Comparison of ENCODE assay signal across 11 cellular contexts in the genomic region with DNA sequence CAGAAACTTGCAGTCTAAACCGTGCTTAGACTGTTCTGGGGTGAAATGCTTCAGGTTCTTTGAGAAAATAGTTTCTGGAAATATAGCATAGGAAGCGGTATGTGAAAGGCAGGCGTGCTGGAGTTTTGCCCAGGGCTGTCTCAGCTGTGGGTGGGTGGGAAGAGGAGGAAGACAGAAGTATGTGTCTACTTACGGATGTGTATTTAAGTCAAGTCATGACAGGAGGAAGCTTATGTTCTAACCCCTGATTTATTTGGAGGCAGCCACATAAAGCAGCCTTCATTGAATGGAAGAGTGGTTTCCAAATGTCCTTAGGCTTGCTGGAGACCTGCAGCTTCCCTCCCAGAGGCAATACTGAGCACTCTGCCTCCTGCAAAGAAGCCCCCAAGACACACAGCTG.
DNase-seq lines count a peak whose midpoint lies in the region; ATAC-seq and TF ChIP-seq lines count a peak whose summit lies in the region.
"Had no signal": no experiment of that assay in that cellular context is flagged by ENCODE, and none has a peak within 500 bp of the region (broad histone marks: within the 10 kb centered on the region; RNA-seq: fewer than 3 reads in every experiment).

No MANE protein-coding gene starts in this region.

- ATAC-seq in GM21367 (IDR thresholded peaks at IDR 0.05; ENCODE audit: unreplicated experiment) = no peak
- ATAC-seq in HG03469 (IDR thresholded peaks at IDR 0.05; ENCODE audit: unreplicated experiment) = no peak

- TF ChIP-seq CTCF in astrocyte of the spinal cord (IDR thresholded peaks at IDR 0.05; ENCODE audit: low read depth, low read length) = no peak

- peaks cover 5% of the 10 kb centered on the region for H3K36me3 Mint-ChIP-seq in activated naive CD4-positive, alpha-beta T cell treated with anti-CD3 and anti-CD28 coated beads, Interleukin-2, amount 10 ng/mL, durations not matched to agents 7 days and 5 days
- H3K36me3 Mint-ChIP-seq: CD4-positive, CD25-positive, alpha-beta regulatory T cell had no signal

- no peak overlapping the region for H3K4me3 Mint-ChIP-seq in activated naive CD4-positive, alpha-beta T cell treated with anti-CD3 and anti-CD28 coated beads, Interleukin-2, amount 10 ng/mL, durations not matched to agents 7 days and 5 days
- H3K4me3 Mint-ChIP-seq: CD4-positive, CD25-positive, alpha-beta regulatory T cell had no signal

- peaks cover 16% of the 10 kb centered on the region for H3K4me1 Mint-ChIP-seq in activated naive CD4-positive, alpha-beta T cell treated with anti-CD3 and anti-CD28 coated beads, Interleukin-2, amount 10 ng/mL, durations not matched to agents 7 days and 5 days

- no peak overlapping the region for H3K27ac Mint-ChIP-seq in activated naive CD4-positive, alpha-beta T cell treated with anti-CD3 and anti-CD28 coated beads, Interleukin-2, amount 10 ng/mL, durations not matched to agents 7 days and 5 days
- H3K27ac Mint-ChIP-seq: CD4-positive, CD25-positive, alpha-beta regulatory T cell had no signal

- no peaks in the 10 kb centered on the region for H3K9me3 Mint-ChIP-seq in activated naive CD4-positive, alpha-beta T cell treated with anti-CD3 and anti-CD28 coated beads, Interleukin-2, amount 10 ng/mL, durations not matched to agents 7 days and 5 days

- DNase-seq in EH (ENCODE audit: low read depth) (peak; percentile 88), NCI-H69 (lab: John Stamatoyannopoulos, UW) (peak; percentile 28), astrocyte of the spinal cord (ENCODE audit: low read depth, low spot score) (peak; percentile 76), left kidney (ENCODE audit: low read depth, low spot score) (peak; percentile 55), H4 (ENCODE audit: low spot score) (no peak)
- DNase-seq in activated naive CD4-positive, alpha-beta T cell treated with anti-CD3 and anti-CD28 coated beads, Interleukin-2, amount 10 ng/mL, durations not matched to agents 7 days and 5 days = no peak
- DNase-seq: aorta; CD4-positive, CD25-positive, alpha-beta regulatory T cell; midbrain had no signal

- CTCF ChIA-PET in activated naive CD4-positive, alpha-beta T cell treated with anti-CD3 and anti-CD28 coated beads, Interleukin-2, amount 10 ng/mL, durations not matched to agents 7 days and 5 days (lab: Charles Lee) = no interaction called here

- no peak overlapping the region for H3K4me3 ChIP-seq in astrocyte of the spinal cord (ENCODE audit: low read depth, low read length)

- H3K27me3 Mint-ChIP-seq in activated naive CD4-positive, alpha-beta T cell treated with anti-CD3 and anti-CD28 coated beads, Interleukin-2, amount 10 ng/mL, durations not matched to agents 7 days and 5 days = peaks cover 36% of the 10 kb centered on the region

- in situ Hi-C loops in astrocyte of the spinal cord (cut with HindIII; ENCODE audit: low sequenced_read_pairs) = no loop called here

Comparison
In these comparisons a context has a peak if more than half of its experiments do, and no peak if none do; other contexts are left out.
1. DNase-seq: peak in EH (single experiment), NCI-H69 (single experiment), astrocyte of the spinal cord (single experiment) and left kidney (single experiment); none in activated naive CD4-positive, alpha-beta T cell treated with anti-CD3 and anti-CD28 coated beads, Interleukin-2, amount 10 ng/mL, durations not matched to agents 7 days and 5 days (single experiment) and H4 (single experiment).